Comparison of ENCODE assay signal across 11 cellular contexts in genomic region chr2:215843579-215843978, GRCh38.
DNase-seq lines count a peak whose midpoint lies in the region; ATAC-seq, FAIRE-seq and TF ChIP-seq lines count a peak whose summit lies in the region.
"Had no signal": no experiment of that assay in that cellular context is flagged by ENCODE, and none has a peak within 500 bp of the region (broad histone marks: within the 10 kb centered on the region; RNA-seq: fewer than 3 reads in every experiment).

No MANE protein-coding gene starts in this region.

- TF ChIP-seq CTCF in heart left ventricle (IDR thresholded peaks at IDR 0.05), result no peak

- ATAC-seq in activated T-helper 17 cell treated with anti-CD3 and anti-CD28 coated beads, Interleukin-2, amount 50 U/mL, for 72 hours (replicated peaks), result peak; percentile 32
- peak; percentile 37 to 86 (median 64) for ATAC-seq in heart left ventricle
- ATAC-seq in HG02642 (IDR thresholded peaks at IDR 0.05; ENCODE audit: poor library complexity, unreplicated experiment), result no peak
- ATAC-seq in HG03196 (IDR thresholded peaks at IDR 0.05; ENCODE audit: unreplicated experiment), result no peak

- intact Hi-C loops in heart left ventricle (cut with DNase I), result no loop called here

- H3K4me3 ChIP-seq in heart left ventricle, result no peak overlapping the region

- peaks cover 0 to 36% (median 6%) of the 10 kb centered on the region in 12 donors for H3K4me1 ChIP-seq in heart left ventricle

- H3K36me3 ChIP-seq in heart left ventricle, result no peaks in the 10 kb centered on the region

- H3K4me3 Mint-ChIP-seq in activated T-helper 17 cell treated with anti-CD3 and anti-CD28 coated beads, Interleukin-2, amount 50 U/mL, for 72 hours, result no peak overlapping the region
- H3K4me3 Mint-ChIP-seq: natural killer cell treated with Interleukin-12 subunit alpha and Interleukin-12 subunit beta and Interleukin-15 and Interleukin-18, amount 100 ng/mL, for 72 hours had no signal

- H3K4me1 Mint-ChIP-seq in activated T-helper 17 cell treated with anti-CD3 and anti-CD28 coated beads, Interleukin-2, amount 50 U/mL, for 72 hours, result no peaks in the 10 kb centered on the region

- no peak overlapping the region for H3K27ac Mint-ChIP-seq in activated T-helper 17 cell treated with anti-CD3 and anti-CD28 coated beads, Interleukin-2, amount 50 U/mL, for 72 hours
- H3K27ac Mint-ChIP-seq: natural killer cell treated with Interleukin-12 subunit alpha and Interleukin-12 subunit beta and Interleukin-15 and Interleukin-18, amount 100 ng/mL, for 72 hours had no signal

- no peak for TF ChIP-seq POLR2A in heart left ventricle (IDR thresholded peaks at IDR 0.05)

- no peaks in the 10 kb centered on the region for H3K27me3 ChIP-seq in heart left ventricle

- peak; percentile 9 for DNase-seq in stimulated activated CD4-positive, alpha-beta T cell treated with anti-CD3 and anti-CD28 coated beads, Interleukin-15, amount 100 ng/mL, for 24 hours
- DNase-seq in stimulated activated CD4-positive, alpha-beta T cell treated with anti-CD3 and anti-CD28 coated beads, Interleukin-2, amount 100 ng/mL, for 24 hours, result no peak
- peak in 1 of 5 donors; percentile 40 for DNase-seq in heart left ventricle
- peak; percentile 79 for DNase-seq in urothelium cell line (ENCODE audit: low spot score)
- DNase-seq in activated T-cell treated with anti-CD3 and anti-CD28 coated beads, Interleukin-2, amount 50 U/mL, for 48 hours, result no peak
- DNase-seq: activated naive CD4-positive, alpha-beta T cell treated with Interleukin-2 at 50 U/mL for 16 hours; NCI-H526 had no signal

- no peaks in the 10 kb centered on the region for H3K27me3 Mint-ChIP-seq in activated T-helper 17 cell treated with anti-CD3 and anti-CD28 coated beads, Interleukin-2, amount 50 U/mL, for 72 hours

- peak overlapping the region in 1 of 12 donors; percentile 2 for H3K27ac ChIP-seq in heart left ventricle

- 85 to 95% (median 90%) methylated on average over 4 of the region's 4 CpGs for WGBS in heart left ventricle, 4 donors

- H3K36me3 Mint-ChIP-seq in activated T-helper 17 cell treated with anti-CD3 and anti-CD28 coated beads, Interleukin-2, amount 50 U/mL, for 72 hours (ENCODE audit: low read depth), result no peaks in the 10 kb centered on the region
- H3K36me3 Mint-ChIP-seq: natural killer cell treated with Interleukin-12 subunit alpha and Interleukin-12 subunit beta and Interleukin-15 and Interleukin-18, amount 100 ng/mL, for 72 hours had no signal

- H3K9me3 ChIP-seq in heart left ventricle, result no peaks in the 10 kb centered on the region

- FAIRE-seq in urothelium cell line (lab: Jason Lieb, UNC), result no peak

- H3K9me3 Mint-ChIP-seq in activated T-helper 17 cell treated with anti-CD3 and anti-CD28 coated beads, Interleukin-2, amount 50 U/mL, for 72 hours, result no peaks in the 10 kb centered on the region
- H3K9me3 Mint-ChIP-seq: natural killer cell treated with Interleukin-12 subunit alpha and Interleukin-12 subunit beta and Interleukin-15 and Interleukin-18, amount 100 ng/mL, for 72 hours had no signal

Comparison
In these comparisons a context has a peak if more than half of its experiments do, and no peak if none do; other contexts are left out.
1. DNase-seq: peak in stimulated activated CD4-positive, alpha-beta T cell treated with anti-CD3 and anti-CD28 coated beads, Interleukin-15, amount 100 ng/mL, for 24 hours (single experiment) and urothelium cell line (single experiment); none in stimulated activated CD4-positive, alpha-beta T cell treated with anti-CD3 and anti-CD28 coated beads, Interleukin-2, amount 100 ng/mL, for 24 hours (0 of 2) and activated T-cell treated with anti-CD3 and anti-CD28 coated beads, Interleukin-2, amount 50 U/mL, for 48 hours (0 of 2).
2. ATAC-seq: peak in activated T-helper 17 cell treated with anti-CD3 and anti-CD28 coated beads, Interleukin-2, amount 50 U/mL, for 72 hours (single experiment) and heart left ventricle (4 of 4); none in HG02642 (single experiment) and HG03196 (single experiment).